Comparison of ENCODE assay signal across 22 cellular contexts in genomic region chr6:158933075-158933474, GRCh38.
"Had no signal": no experiment of that assay in that cellular context is flagged by ENCODE, and none has a peak within 500 bp of the region (broad histone marks: within the 10 kb centered on the region; RNA-seq: fewer than 3 reads in every experiment).

No MANE protein-coding gene starts in this region.

- H3K4me3 ChIP-seq: MG63 had no signal

- ATAC-seq: Panc1, PC-3, T-cell had no signal

- H3K27ac ChIP-seq: RWPE1 had no signal

- H3K9ac ChIP-seq: SK-N-SH had no signal

- H3K27me3 ChIP-seq: MG63 had no signal

- H3K4me2 ChIP-seq: SK-N-SH had no signal

- H3K9me3 ChIP-seq: MG63, SK-N-SH had no signal

- DNase-seq: Karpas-422, KG1, MG63, NCI-H1092 treated with DMSO at 0.1 percent for 48 hours, NCI-H1436, NCI-H187, NCI-H2029, NCI-H2081 treated with DMSO at 0.1 percent for 48 hours, NCI-H2171, NCI-H226, NCI-H446, NCI-H510A, NCI-H524 treated with DMSO at 0.1 percent for 48 hours, NCI-H69, NCI-H774, PC-3, SHP77, SK-N-SH, SW 1271, T-cell had no signal

- H3K36me3 ChIP-seq: MG63 had no signal
